In genomic region chr3:172530101-172530561, GRCh38 we compare ENCODE assay signal across 10 cellular contexts. TPM values are rescaled to one million over a fixed set of nuclear protein-coding genes. Genes with fewer than 3 reads are reported as not detected.
DNase-seq lines count a peak whose midpoint lies in the region; ATAC-seq and TF ChIP-seq lines count a peak whose summit lies in the region.
"Had no signal": no experiment of that assay in that cellular context is flagged by ENCODE, and none has a peak within 500 bp of the region (broad histone marks: within the 10 kb centered on the region; RNA-seq: fewer than 3 reads in every experiment).

No MANE protein-coding gene starts in this region.

- peak overlapping the region; percentile 14 for H3K27ac Mint-ChIP-seq in activated naive CD4-positive, alpha-beta T cell treated with anti-CD3 and anti-CD28 coated beads, Interleukin-2, amount 50 U/mL, for 24 hours

- H2BK15ac ChIP-seq in IMR-90 (ENCODE audit: low read depth, low read length), result no peak overlapping the region

- no peak overlapping the region for H2AFZ ChIP-seq in IMR-90 (replicated peaks; ENCODE audit: low read length, poor library complexity)
- no peak overlapping the region for H2AFZ ChIP-seq in PC-3 (ENCODE audit: low read length)

- H3K9me2 ChIP-seq in PC-3 (replicated peaks; ENCODE audit: low read length), result no peaks in the 10 kb centered on the region

- H3K56ac ChIP-seq in IMR-90 (ENCODE audit: extremely low read depth, insufficient read depth, low read length), result no peak overlapping the region

- H3K9me3 Mint-ChIP-seq in activated naive CD4-positive, alpha-beta T cell treated with anti-CD3 and anti-CD28 coated beads, Interleukin-2, amount 50 U/mL, for 24 hours, result no peaks in the 10 kb centered on the region

- H3K4me1 ChIP-seq in IMR-90 (ENCODE audit: control insufficient read depth, insufficient read depth, low read length) (peaks cover 6% of the 10 kb centered on the region), PC-3 (ENCODE audit: insufficient read depth, low read length) (no peaks in the 10 kb centered on the region)
- H3K4me1 ChIP-seq: uterus had no signal

- H2AK9ac ChIP-seq in IMR-90 (replicated peaks; ENCODE audit: low read depth, low read length, poor library complexity), result no peak overlapping the region

- H3K4me3 ChIP-seq in IMR-90 (ENCODE audit: insufficient read depth, low read depth, low read length) (no peak overlapping the region), PC-3 (ENCODE audit: low read length) (no peak overlapping the region)
- H3K4me3 ChIP-seq: uterus had no signal

- dilution Hi-C loops in IMR-90 (cut with HindIII; ENCODE audit: low sequenced_read_pairs, unreplicated experiment), result no loop called here

- H3K4ac ChIP-seq in IMR-90 (ENCODE audit: low read depth, low read length), result no peak overlapping the region

- H3K9me3 ChIP-seq in IMR-90 (ENCODE audit: control insufficient read depth, insufficient read depth, low read length) (no peaks in the 10 kb centered on the region), PC-3 (ENCODE audit: low read length) (no peaks in the 10 kb centered on the region)
- H3K9me3 ChIP-seq: uterus had no signal

- POLR2A ChIA-PET in IMR-90 (lab: Charles Lee; ENCODE audit: unreplicated experiment) (no interaction called here), PC-3 (lab: Charles Lee; ENCODE audit: unreplicated experiment) (no interaction called here)

- H2BK5ac ChIP-seq in IMR-90 (ENCODE audit: low read depth, low read length, poor library complexity, severe bottlenecking), result no peak overlapping the region

- peak; percentile 43 for DNase-seq in activated naive CD4-positive, alpha-beta T cell treated with Interleukin-2 at 50 U/mL for 16 hours
- DNase-seq in activated naive CD4-positive, alpha-beta T cell treated with anti-CD3 and anti-CD28 coated beads, Interleukin-2, amount 50 U/mL, for 16 hours, result no peak
- no peak for DNase-seq in IMR-90
- DNase-seq in stimulated activated naive CD8-positive, alpha-beta T cell treated with anti-CD3 and anti-CD28 coated beads, Interleukin-15, Interleukin-2, amounts not matched to agents 100 U/mL and 50 U/mL, for 24 hours, result no peak
- DNase-seq in PC-3, result no peak
- no peak for DNase-seq in middle frontal gyrus (ENCODE audit: extremely low spot score, low spot score)
- DNase-seq in effector CD4-positive, alpha-beta T cell, result no peak
- DNase-seq: DMS79, uterus had no signal

- no peak overlapping the region for H2AK5ac ChIP-seq in IMR-90 (ENCODE audit: low read depth, low read length)

- TF ChIP-seq POLR2A in IMR-90 (IDR thresholded peaks at IDR 0.05; ENCODE audit: low read depth, low read length), result no peak

- no TSS peak for BruUV-seq in IMR-90 (replicated peaks; lab: Mats Ljungman, UMichigan)
- no TSS peak for BruUV-seq in PC-3 (replicated peaks; lab: Mats Ljungman, UMichigan)

- no CpG with 5 or more reads among the region's 2 CpGs for WGBS in IMR-90 (ENCODE audit: extremely low coverage in 2 of 2, insufficient read length in 1 of 2), 2 experiments

- H3K27ac ChIP-seq in IMR-90 (ENCODE audit: insufficient read depth, low read length), result no peak overlapping the region
- H3K27ac ChIP-seq in PC-3 (ENCODE audit: low read length), result no peak overlapping the region
- H3K27ac ChIP-seq: uterus had no signal

- H3K36me3 ChIP-seq in IMR-90 (ENCODE audit: control insufficient read depth, insufficient read depth, low read length), result no peaks in the 10 kb centered on the region
- no peaks in the 10 kb centered on the region for H3K36me3 ChIP-seq in PC-3 (ENCODE audit: low read depth, low read length)
- H3K36me3 ChIP-seq: uterus had no signal

- intact Hi-C loops in IMR-90 (cut with micrococcal nuclease), result no loop called here
- intact Hi-C loops in PC-3 (cut with micrococcal nuclease), result no loop called here

- no peak overlapping the region for H3K14ac ChIP-seq in IMR-90 (replicated peaks; ENCODE audit: low read depth, low read length)

- no peak overlapping the region for H4K91ac ChIP-seq in IMR-90 (ENCODE audit: insufficient read depth, low read depth, low read length)

- H3K9ac ChIP-seq in IMR-90 (ENCODE audit: low read depth, low read length) (no peak overlapping the region), PC-3 (ENCODE audit: low read length) (no peak overlapping the region)

- no peak overlapping the region for H3K4me3 Mint-ChIP-seq in activated naive CD4-positive, alpha-beta T cell treated with anti-CD3 and anti-CD28 coated beads, Interleukin-2, amount 50 U/mL, for 24 hours

- H3K79me1 ChIP-seq in IMR-90 (ENCODE audit: low read depth in 1 of 2, low read length in 2 of 2), result no peaks in the 10 kb centered on the region

- no peak overlapping the region; the same call in 1 of the 2 replicates for H3K18ac ChIP-seq in IMR-90 (ENCODE audit: low read depth, low read length)

- 0 out of 2 replicates have a peak overlapping the region, but pooled peaks have one; percentile 14 for H4K5ac ChIP-seq in IMR-90 (ENCODE audit: low read depth, low read length)

- TF ChIP-seq RAD21 in IMR-90 (IDR thresholded peaks at IDR 0.05; ENCODE audit: low read length), result no peak

- H2BK20ac ChIP-seq in IMR-90 (ENCODE audit: low read depth, low read length), result no peak overlapping the region

- H3K9me1 ChIP-seq in IMR-90 (ENCODE audit: insufficient read depth, low read length), result no peaks in the 10 kb centered on the region

- no peak for TF ChIP-seq CTCF in IMR-90 (conservative IDR thresholded peaks at IDR 0.05; ENCODE audit: low read depth, low read length)
- no peak for TF ChIP-seq CTCF in PC-3 (conservative IDR thresholded peaks at IDR 0.05; ENCODE audit: low read depth, low read length)

- H3K27me3 Mint-ChIP-seq in activated naive CD4-positive, alpha-beta T cell treated with anti-CD3 and anti-CD28 coated beads, Interleukin-2, amount 50 U/mL, for 24 hours, result no peaks in the 10 kb centered on the region

- H3K23ac ChIP-seq in IMR-90 (ENCODE audit: low read depth, low read length), result no peak overlapping the region

- ATAC-seq in IMR-90 (ENCODE audit: low read depth) (no peak), PC-3 (no peak)
- ATAC-seq in stimulated activated naive CD8-positive, alpha-beta T cell treated with anti-CD3 and anti-CD28 coated beads, Interleukin-15, Interleukin-2, amounts not matched to agents 100 U/mL and 50 U/mL, for 24 hours, result peak; percentile 70

- in situ Hi-C loops in IMR-90 (cut with MboI; ENCODE audit: low sequenced_read_pairs), result no loop called here

- peaks cover 1% of the 10 kb centered on the region for H3K36me3 Mint-ChIP-seq in activated naive CD4-positive, alpha-beta T cell treated with anti-CD3 and anti-CD28 coated beads, Interleukin-2, amount 50 U/mL, for 24 hours

- no peak overlapping the region for H4K8ac ChIP-seq in IMR-90 (ENCODE audit: low read depth in 2 of 2, low read length in 2 of 2)

- H3K4me1 Mint-ChIP-seq in activated naive CD4-positive, alpha-beta T cell treated with anti-CD3 and anti-CD28 coated beads, Interleukin-2, amount 50 U/mL, for 24 hours, result peaks cover 42% of the 10 kb centered on the region

- H3K79me2 ChIP-seq in PC-3 (ENCODE audit: low read length), result no peaks in the 10 kb centered on the region

- H3K27me3 ChIP-seq in IMR-90 (ENCODE audit: control insufficient read depth, insufficient read depth, low read length), result no peaks in the 10 kb centered on the region
- no peaks in the 10 kb centered on the region for H3K27me3 ChIP-seq in PC-3 (ENCODE audit: low read length)
- H3K27me3 ChIP-seq: uterus had no signal

- no peaks in the 10 kb centered on the region for H3F3A ChIP-seq in PC-3 (ENCODE audit: low read length, unreplicated experiment)

- no peaks in the 10 kb centered on the region for H4K20me1 ChIP-seq in IMR-90 (ENCODE audit: insufficient read depth, low read length)
- no peaks in the 10 kb centered on the region for H4K20me1 ChIP-seq in PC-3 (ENCODE audit: low read length)

- no peak overlapping the region for H2BK120ac ChIP-seq in IMR-90 (ENCODE audit: low read depth, low read length)

- CTCF ChIA-PET in IMR-90 (lab: Yijun Ruan, JAX) (interaction anchor here (1.0 to 1.1 kb wide), 2 partner anchors 11 to 13 kb away, joined by 3 to 4 read pairs; no protein-coding TSS in a partner anchor), PC-3 (lab: Charles Lee) (no interaction called here)

- no peak overlapping the region for H3K4me2 ChIP-seq in IMR-90 (ENCODE audit: low read depth, low read length)
- H3K4me2 ChIP-seq in PC-3 (ENCODE audit: low read length), result no peak overlapping the region

TF ChIP-seq in IMR-90, 13 proteins besides CTCF, POLR2A, EP300 and RAD21:
- TF ChIP-seq FOS (IDR thresholded peaks at IDR 0.05; ENCODE audit: low read depth, low read length), result no peak
- no peak for TF ChIP-seq BHLHE40 (IDR thresholded peaks at IDR 0.05; ENCODE audit: low read depth, low read length)

RNA-seq across cellular contexts. Expression of gene TNFSF10, which starts 6.9 kb away (rescaled TPM):
- total RNA-seq in IMR-90 (2012; rRNA removed) (1.1 and 1.3 TPM in 2 replicates), PC-3 (2014; rRNA removed) (0.58 and 1.2 TPM in 2 replicates)
- 0.63 and 0.79 TPM in 2 replicates for polyA plus RNA-seq in IMR-90 (2012; rRNA removed)
- polyA plus RNA-seq in IMR-90 (2012; cell fraction: cytosol; rRNA removed), result 0.62 and 0.92 TPM in 2 replicates
- polyA plus RNA-seq in IMR-90 (2012; cell fraction: nucleus; rRNA removed; ENCODE audit: low replicate concordance), result 0.30 and 0.40 TPM in 2 replicates
